ENCODE assay signal across 21 cellular contexts in genomic region chr9:89097219-89097618, GRCh38.
"Had no signal": no experiment of that assay in that cellular context is flagged by ENCODE, and none has a peak within 500 bp of the region (broad histone marks: within the 10 kb centered on the region; RNA-seq: fewer than 3 reads in every experiment).

No MANE protein-coding gene starts in this region.

- ATAC-seq: gastrocnemius medialis; left ventricle myocardium superior; lower lobe of right lung; naive thymus-derived CD8-positive, alpha-beta T cell; psoas muscle; right cardiac atrium; stimulated activated memory B cell treated with anti-CD40 and anti-IgM and Interleukin-4, amounts not matched to agents 10 μg/mL and 1 μg/mL and 100 μg/mL, for 72 hours; stimulated activated naive CD8-positive, alpha-beta T cell treated with anti-CD3 and anti-CD28 coated beads, Interleukin-15, Interleukin-2, amounts not matched to agents 100 U/mL and 50 U/mL, for 24 hours had no signal

- H3K4me1 ChIP-seq: lower lobe of right lung, psoas muscle, spleen, tibial artery, upper lobe of left lung had no signal

- H3K27ac ChIP-seq: coronary artery, esophagus muscularis mucosa, gastrocnemius medialis, lower lobe of right lung, psoas muscle, skin epidermis, spleen, testis, tibial artery, upper lobe of left lung had no signal

- H3K9me3 ChIP-seq: gastrocnemius medialis, lower lobe of right lung, psoas muscle, spleen, testis, tibial artery, upper lobe of left lung had no signal

- H3K36me3 ChIP-seq: esophagus muscularis mucosa, gastrocnemius medialis, lower lobe of right lung, spleen, tibial artery, upper lobe of left lung had no signal

- H3K27me3 ChIP-seq: esophagus muscularis mucosa, gastrocnemius medialis, testis, tibial artery, upper lobe of left lung had no signal

- H3K4me3 ChIP-seq: coronary artery, esophagus muscularis mucosa, gastrocnemius medialis, lower lobe of right lung, psoas muscle, skin epidermis, spleen, testis, tibial artery, upper lobe of left lung had no signal

- H3K27ac Mint-ChIP-seq: naive thymus-derived CD8-positive, alpha-beta T cell; nephron progenitor cell; stimulated activated memory B cell treated with anti-CD40 and anti-IgM and Interleukin-4, amounts not matched to agents 10 μg/mL and 1 μg/mL and 100 μg/mL, for 72 hours had no signal

- H3K9me3 Mint-ChIP-seq: nephron progenitor cell had no signal

- DNase-seq: effector CD4-positive, alpha-beta T cell; gastrocnemius medialis; head of caudate nucleus; left ventricle myocardium superior; lower lobe of right lung; naive thymus-derived CD8-positive, alpha-beta T cell; nephron progenitor cell; nucleus accumbens; psoas muscle; right cardiac atrium; spleen; stimulated activated CD4-positive, alpha-beta T cell treated with anti-CD3 and anti-CD28 coated beads, Interleukin-4, amount 100 ng/mL, for 4 hours; stimulated activated naive CD8-positive, alpha-beta T cell treated with anti-CD3 and anti-CD28 coated beads, Interleukin-15, Interleukin-2, amounts not matched to agents 100 U/mL and 50 U/mL, for 24 hours; substantia nigra; testis; tibial artery; upper lobe of left lung had no signal

- H3K36me3 Mint-ChIP-seq: naive thymus-derived CD8-positive, alpha-beta T cell; stimulated activated memory B cell treated with anti-CD40 and anti-IgM and Interleukin-4, amounts not matched to agents 10 μg/mL and 1 μg/mL and 100 μg/mL, for 72 hours had no signal
